In the genomic region with DNA sequence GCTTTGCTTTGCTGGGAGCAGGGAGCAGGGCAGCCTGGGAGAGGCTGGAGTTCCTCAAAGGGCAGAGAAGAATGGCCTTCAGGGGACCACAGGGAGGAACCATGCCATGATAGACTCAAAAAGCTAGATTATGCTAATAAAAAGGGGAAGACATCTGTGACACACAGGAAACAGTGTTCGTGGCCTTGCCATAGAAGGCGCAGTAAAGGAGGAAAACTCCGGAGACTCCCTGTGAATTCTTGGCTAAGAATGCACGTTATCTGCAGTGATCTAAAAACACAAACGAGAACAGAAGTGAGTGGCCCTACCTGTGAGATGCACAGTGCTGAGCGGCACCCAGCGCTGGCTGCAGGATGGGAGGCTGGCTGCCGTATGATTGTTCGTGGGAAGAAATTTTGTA, we compare ENCODE assay signal across 1 cellular context.
TF ChIP-seq lines count a peak whose summit lies in the region.

No MANE protein-coding gene starts in this region.

TF ChIP-seq in GM23338, 12 proteins besides CTCF, POLR2A, EP300 and RAD21 (continued from another document):
- TF ChIP-seq, protein P1, sequence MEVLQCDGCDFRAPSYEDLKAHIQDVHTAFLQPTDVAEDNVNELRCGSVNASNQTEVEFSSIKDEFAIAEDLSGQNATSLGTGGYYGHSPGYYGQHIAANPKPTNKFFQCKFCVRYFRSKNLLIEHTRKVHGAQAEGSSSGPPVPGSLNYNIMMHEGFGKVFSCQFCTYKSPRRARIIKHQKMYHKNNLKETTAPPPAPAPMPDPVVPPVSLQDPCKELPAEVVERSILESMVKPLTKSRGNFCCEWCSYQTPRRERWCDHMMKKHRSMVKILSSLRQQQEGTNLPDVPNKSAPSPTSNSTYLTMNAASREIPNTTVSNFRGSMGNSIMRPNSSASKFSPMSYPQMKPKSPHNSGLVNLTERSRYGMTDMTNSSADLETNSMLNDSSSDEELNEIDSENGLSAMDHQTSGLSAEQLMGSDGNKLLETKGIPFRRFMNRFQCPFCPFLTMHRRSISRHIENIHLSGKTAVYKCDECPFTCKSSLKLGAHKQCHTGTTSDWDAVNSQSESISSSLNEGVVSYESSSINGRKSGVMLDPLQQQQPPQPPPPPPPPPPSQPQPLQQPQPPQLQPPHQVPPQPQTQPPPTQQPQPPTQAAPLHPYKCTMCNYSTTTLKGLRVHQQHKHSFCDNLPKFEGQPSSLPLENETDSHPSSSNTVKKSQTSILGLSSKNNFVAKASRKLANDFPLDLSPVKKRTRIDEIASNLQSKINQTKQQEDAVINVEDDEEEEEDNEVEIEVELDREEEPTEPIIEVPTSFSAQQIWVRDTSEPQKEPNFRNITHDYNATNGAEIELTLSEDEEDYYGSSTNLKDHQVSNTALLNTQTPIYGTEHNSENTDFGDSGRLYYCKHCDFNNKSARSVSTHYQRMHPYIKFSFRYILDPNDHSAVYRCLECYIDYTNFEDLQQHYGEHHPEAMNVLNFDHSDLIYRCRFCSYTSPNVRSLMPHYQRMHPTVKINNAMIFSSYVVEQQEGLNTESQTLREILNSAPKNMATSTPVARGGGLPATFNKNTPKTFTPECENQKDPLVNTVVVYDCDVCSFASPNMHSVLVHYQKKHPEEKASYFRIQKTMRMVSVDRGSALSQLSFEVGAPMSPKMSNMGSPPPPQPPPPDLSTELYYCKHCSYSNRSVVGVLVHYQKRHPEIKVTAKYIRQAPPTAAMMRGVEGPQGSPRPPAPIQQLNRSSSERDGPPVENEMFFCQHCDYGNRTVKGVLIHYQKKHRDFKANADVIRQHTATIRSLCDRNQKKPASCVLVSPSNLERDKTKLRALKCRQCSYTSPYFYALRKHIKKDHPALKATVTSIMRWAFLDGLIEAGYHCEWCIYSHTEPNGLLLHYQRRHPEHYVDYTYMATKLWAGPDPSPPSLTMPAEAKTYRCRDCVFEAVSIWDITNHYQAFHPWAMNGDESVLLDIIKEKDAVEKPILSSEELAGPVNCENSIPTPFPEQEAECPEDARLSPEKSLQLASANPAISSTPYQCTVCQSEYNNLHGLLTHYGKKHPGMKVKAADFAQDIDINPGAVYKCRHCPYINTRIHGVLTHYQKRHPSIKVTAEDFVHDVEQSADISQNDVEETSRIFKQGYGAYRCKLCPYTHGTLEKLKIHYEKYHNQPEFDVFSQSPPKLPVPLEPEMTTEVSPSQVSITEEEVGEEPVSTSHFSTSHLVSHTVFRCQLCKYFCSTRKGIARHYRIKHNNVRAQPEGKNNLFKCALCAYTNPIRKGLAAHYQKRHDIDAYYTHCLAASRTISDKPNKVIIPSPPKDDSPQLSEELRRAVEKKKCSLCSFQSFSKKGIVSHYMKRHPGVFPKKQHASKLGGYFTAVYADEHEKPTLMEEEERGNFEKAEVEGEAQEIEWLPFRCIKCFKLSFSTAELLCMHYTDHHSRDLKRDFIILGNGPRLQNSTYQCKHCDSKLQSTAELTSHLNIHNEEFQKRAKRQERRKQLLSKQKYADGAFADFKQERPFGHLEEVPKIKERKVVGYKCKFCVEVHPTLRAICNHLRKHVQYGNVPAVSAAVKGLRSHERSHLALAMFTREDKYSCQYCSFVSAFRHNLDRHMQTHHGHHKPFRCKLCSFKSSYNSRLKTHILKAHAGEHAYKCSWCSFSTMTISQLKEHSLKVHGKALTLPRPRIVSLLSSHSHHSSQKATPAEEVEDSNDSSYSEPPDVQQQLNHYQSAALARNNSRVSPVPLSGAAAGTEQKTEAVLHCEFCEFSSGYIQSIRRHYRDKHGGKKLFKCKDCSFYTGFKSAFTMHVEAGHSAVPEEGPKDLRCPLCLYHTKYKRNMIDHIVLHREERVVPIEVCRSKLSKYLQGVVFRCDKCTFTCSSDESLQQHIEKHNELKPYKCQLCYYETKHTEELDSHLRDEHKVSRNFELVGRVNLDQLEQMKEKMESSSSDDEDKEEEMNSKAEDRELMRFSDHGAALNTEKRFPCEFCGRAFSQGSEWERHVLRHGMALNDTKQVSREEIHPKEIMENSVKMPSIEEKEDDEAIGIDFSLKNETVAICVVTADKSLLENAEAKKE (CRISPR knock-in tag; IDR thresholded peaks at IDR 0.05): no peak
- TF ChIP-seq CREB1 (CRISPR knock-in tag; IDR thresholded peaks at IDR 0.05; ENCODE audit: low read depth): no peak
- TF ChIP-seq JUNB (IDR thresholded peaks at IDR 0.05; ENCODE audit: unreplicated experiment): no peak
- TF ChIP-seq, protein P2, sequence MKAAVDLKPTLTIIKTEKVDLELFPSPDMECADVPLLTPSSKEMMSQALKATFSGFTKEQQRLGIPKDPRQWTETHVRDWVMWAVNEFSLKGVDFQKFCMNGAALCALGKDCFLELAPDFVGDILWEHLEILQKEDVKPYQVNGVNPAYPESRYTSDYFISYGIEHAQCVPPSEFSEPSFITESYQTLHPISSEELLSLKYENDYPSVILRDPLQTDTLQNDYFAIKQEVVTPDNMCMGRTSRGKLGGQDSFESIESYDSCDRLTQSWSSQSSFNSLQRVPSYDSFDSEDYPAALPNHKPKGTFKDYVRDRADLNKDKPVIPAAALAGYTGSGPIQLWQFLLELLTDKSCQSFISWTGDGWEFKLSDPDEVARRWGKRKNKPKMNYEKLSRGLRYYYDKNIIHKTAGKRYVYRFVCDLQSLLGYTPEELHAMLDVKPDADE (IDR thresholded peaks at IDR 0.05): no peak
- TF ChIP-seq NANOG (IDR thresholded peaks at IDR 0.05; ENCODE audit: borderline replicate concordance): no peak
- no peak for TF ChIP-seq STAT1 (IDR thresholded peaks at IDR 0.05; ENCODE audit: unreplicated experiment)
